Comparison of ENCODE assay signal across 11 cellular contexts in genomic region chr6:90425161-90425641, GRCh38.
A peak's percentile ranks its signal among the peaks of the same experiment; 100 is the strongest.
DNase-seq lines count a peak whose midpoint lies in the region; ATAC-seq, FAIRE-seq and TF ChIP-seq lines count a peak whose summit lies in the region.
"Had no signal": no experiment of that assay in that cellular context is flagged by ENCODE, and none has a peak within 500 bp of the region (broad histone marks: within the 10 kb centered on the region; RNA-seq: fewer than 3 reads in every experiment).

No MANE protein-coding gene starts in this region.

- H3K79me2 ChIP-seq in PC-3 (ENCODE audit: low read length) (no peaks in the 10 kb centered on the region), PC-9 (ENCODE audit: low read depth) (no peaks in the 10 kb centered on the region)
- H3K79me2 ChIP-seq: hepatocyte had no signal

- BruUV-seq in PC-3 (replicated peaks; lab: Mats Ljungman, UMichigan) (no TSS peak), PC-9 (replicated peaks; lab: Mats Ljungman, UMichigan) (no TSS peak)

- H3F3A ChIP-seq in PC-3 (ENCODE audit: low read length, unreplicated experiment): no peaks in the 10 kb centered on the region
- no peaks in the 10 kb centered on the region for H3F3A ChIP-seq in PC-9 (ENCODE audit: insufficient read depth, low read depth)

- H3K4me1 ChIP-seq in A549: no peaks in the 10 kb centered on the region
- no peaks in the 10 kb centered on the region for H3K4me1 ChIP-seq in PC-3 (ENCODE audit: insufficient read depth, low read length)
- no peaks in the 10 kb centered on the region for H3K4me1 ChIP-seq in PC-9 (replicated peaks; ENCODE audit: insufficient read depth)

- TF ChIP-seq RAD21 in A549 (conservative IDR thresholded peaks at IDR 0.05 in 1 of 2, IDR thresholded peaks at IDR 0.05 in 1 of 2): no peak

- H2AFZ ChIP-seq in PC-3 (ENCODE audit: low read length) (0 out of 2 replicates have a peak overlapping the region, but pooled peaks have one; percentile 24), PC-9 (no peak overlapping the region)
- H2AFZ ChIP-seq: hepatocyte had no signal

- H3K9me3 ChIP-seq in A549 (peaks cover 6% of the 10 kb centered on the region; the same call in 1 of the 3 replicates), PC-3 (ENCODE audit: low read length) (no peaks in the 10 kb centered on the region), PC-9 (ENCODE audit: insufficient read depth, low read depth) (0 out of 2 replicates have a peak, but pooled peaks cover 8% of the 10 kb centered on the region)

- no peak for TF ChIP-seq POLR2A in A549 (IDR thresholded peaks at IDR 0.05; ENCODE audit: low read length)

- DNase-seq in A549 (ENCODE audit: low read depth in 1 of 2, low spot score in 1 of 2) (no peak), PC-3 (no peak), foreskin melanocyte (no peak), GDM1 (lab: John Stamatoyannopoulos, UW) (no peak), NCI-H2107 treated with DMSO at 0.1 percent for 48 hours (lab: John Stamatoyannopoulos, UW; ENCODE audit: unreplicated experiment) (no peak), PC-9 (no peak)
- DNase-seq: aorta had no signal

- H3K36me3 ChIP-seq in PC-3 (ENCODE audit: low read depth, low read length) (no peaks in the 10 kb centered on the region), PC-9 (ENCODE audit: low read depth) (no peaks in the 10 kb centered on the region)

- no peak for FAIRE-seq in A549 (lab: Jason Lieb, UNC)

- no peak overlapping the region for H3K9ac ChIP-seq in PC-3 (ENCODE audit: low read length)

- H3K4me3 ChIP-seq in A549: no peak overlapping the region
- H3K4me3 ChIP-seq in PC-3 (ENCODE audit: low read length): no peak overlapping the region
- no peak overlapping the region for H3K4me3 ChIP-seq in PC-9
- H3K4me3 ChIP-seq: hepatocyte had no signal

- CTCF ChIA-PET in A549 (lab: Yijun Ruan, JAX): interaction anchor here (1.0 to 1.7 kb wide), 5 partner anchors 11 to 455 kb away, joined by 3 to 4 read pairs (median 3); no protein-coding TSS in a partner anchor
- CTCF ChIA-PET in PC-3 (lab: Charles Lee): no interaction called here
- CTCF ChIA-PET in PC-9 (lab: Charles Lee): no interaction called here

- WGBS in A549 (ENCODE audit: missing lambda C conversion rate): 43% methylated on average over 5 of the region's 5 CpGs

- intact Hi-C loops in PC-3 (cut with micrococcal nuclease) (no loop called here), PC-9 (cut with micrococcal nuclease; ENCODE audit: unreplicated experiment) (no loop called here)

- POLR2A ChIA-PET in A549 (lab: Yijun Ruan, JAX): no interaction called here
- POLR2A ChIA-PET in PC-3 (lab: Charles Lee; ENCODE audit: unreplicated experiment): no interaction called here
- POLR2A ChIA-PET in PC-9 (lab: Charles Lee; ENCODE audit: unreplicated experiment): no interaction called here

- H3K4me2 ChIP-seq in A549 (peak overlapping the region; percentile 14; the same call in 1 of the 3 replicates), PC-3 (ENCODE audit: low read length) (no peak overlapping the region), PC-9 (no peak overlapping the region)
- H3K4me2 ChIP-seq: hepatocyte had no signal

- no peaks in the 10 kb centered on the region for H3K9me2 ChIP-seq in PC-3 (replicated peaks; ENCODE audit: low read length)
- no peaks in the 10 kb centered on the region for H3K9me2 ChIP-seq in PC-9 (ENCODE audit: insufficient read depth)

- H3K27me3 ChIP-seq in PC-3 (ENCODE audit: low read length) (no peaks in the 10 kb centered on the region), PC-9 (ENCODE audit: insufficient read depth, low read depth) (no peaks in the 10 kb centered on the region)

- H4K20me1 ChIP-seq in PC-3 (ENCODE audit: low read length) (no peaks in the 10 kb centered on the region), PC-9 (ENCODE audit: insufficient read depth) (no peaks in the 10 kb centered on the region)

- ATAC-seq in A549 (no peak), GM19025 (IDR thresholded peaks at IDR 0.05; ENCODE audit: low read depth, unreplicated experiment) (peak; percentile 95), HG02885 (IDR thresholded peaks at IDR 0.05; ENCODE audit: poor library complexity, unreplicated experiment) (peak; percentile 97), PC-3 (no peak)

- no peak for TF ChIP-seq EP300 in A549 (IDR thresholded peaks at IDR 0.05)

- no peak for TF ChIP-seq CTCF in A549 (IDR thresholded peaks at IDR 0.05)
- no peak for TF ChIP-seq CTCF in PC-3 (conservative IDR thresholded peaks at IDR 0.05; ENCODE audit: low read depth, low read length)
- TF ChIP-seq CTCF in PC-9 (conservative IDR thresholded peaks at IDR 0.05): no peak

- H3K27ac ChIP-seq in A549 (no peak overlapping the region), PC-3 (ENCODE audit: low read length) (no peak overlapping the region), PC-9 (no peak overlapping the region)
- H3K27ac ChIP-seq: C4-2B, hepatocyte had no signal

TF ChIP-seq in A549, 52 proteins besides CTCF, POLR2A, EP300 and RAD21:
- TF ChIP-seq USF2 (IDR thresholded peaks at IDR 0.05): no peak
- TF ChIP-seq ATOH8 (CRISPR knock-in tag; IDR thresholded peaks at IDR 0.05; ENCODE audit: low read depth): no peak
- no peak for TF ChIP-seq NFE2L2 (conservative IDR thresholded peaks at IDR 0.05; ENCODE audit: low read length)
- no peak for TF ChIP-seq PHF8 (IDR thresholded peaks at IDR 0.05; ENCODE audit: borderline replicate concordance, low read depth)
- no peak for TF ChIP-seq PBX3 (IDR thresholded peaks at IDR 0.05)
- no peak for TF ChIP-seq JUNB (IDR thresholded peaks at IDR 0.05)
- TF ChIP-seq ZFP36 (IDR thresholded peaks at IDR 0.05; ENCODE audit: borderline replicate concordance, partially characterized antibody): no peak
- no peak for TF ChIP-seq EHF (CRISPR knock-in tag; IDR thresholded peaks at IDR 0.05)
- TF ChIP-seq BCL3 (IDR thresholded peaks at IDR 0.05): no peak
- TF ChIP-seq HDAC2 (IDR thresholded peaks at IDR 0.05): no peak
- no peak for TF ChIP-seq TP53 (CRISPR knock-in tag; IDR thresholded peaks at IDR 0.05)
- TF ChIP-seq JUN (IDR thresholded peaks at IDR 0.05): no peak
- TF ChIP-seq HES2 (IDR thresholded peaks at IDR 0.05): no peak
- no peak for TF ChIP-seq KDM5A (IDR thresholded peaks at IDR 0.05)
- TF ChIP-seq MYC (IDR thresholded peaks at IDR 0.05; ENCODE audit: borderline replicate concordance, low read length): no peak
- no peak for TF ChIP-seq HOXB13 (CRISPR knock-in tag; IDR thresholded peaks at IDR 0.05; ENCODE audit: low read depth)
- no peak for TF ChIP-seq CEBPB (IDR thresholded peaks at IDR 0.05)
- TF ChIP-seq KDM1A (IDR thresholded peaks at IDR 0.05; ENCODE audit: low read depth): no peak
- TF ChIP-seq HOXA7 (CRISPR knock-in tag; IDR thresholded peaks at IDR 0.05): no peak
- TF ChIP-seq TFCP2L1 (CRISPR knock-in tag; IDR thresholded peaks at IDR 0.05): no peak

Comparison
In these comparisons a context has a peak if more than half of its experiments do, and no peak if none do; other contexts are left out.
1. ATAC-seq: peak in GM19025 (single experiment) and HG02885 (single experiment); none in A549 (0 of 2) and PC-3 (single experiment).